In genomic region chrX:136055651-136056221, GRCh38 we compare ENCODE assay signal across 14 cellular contexts.
DNase-seq lines count a peak whose midpoint lies in the region; ATAC-seq and TF ChIP-seq lines count a peak whose summit lies in the region.
"Had no signal": no experiment of that assay in that cellular context is flagged by ENCODE, and none has a peak within 500 bp of the region (broad histone marks: within the 10 kb centered on the region; RNA-seq: fewer than 3 reads in every experiment).

No MANE protein-coding gene starts in this region.

- no peak overlapping the region for H3K4me3 ChIP-seq in mammary epithelial cell (replicated peaks in 1 of 3; ENCODE audit: insufficient read depth in 1 of 3, low read depth in 2 of 3, low read length in 3 of 3)
- peak overlapping the region in 1 of 4 donors; percentile 14 for H3K4me3 ChIP-seq in esophagus squamous epithelium
- no peak overlapping the region for H3K4me3 ChIP-seq in mucosa of stomach (ENCODE audit: low read length)
- H3K4me3 ChIP-seq in vagina: no peak overlapping the region

- in situ Hi-C loops in mammary epithelial cell (cut with MboI; ENCODE audit: low sequenced_read_pairs in 2 of 2): no loop called here

- DNase-seq in MCF 10A (ENCODE audit: unreplicated experiment) (peak; percentile 8), mammary epithelial cell (no peak), esophagus squamous epithelium (lab: John Stamatoyannopoulos, UW) (no peak), vagina (ENCODE audit: extremely low spot score in 2 of 2) (peak; percentile 22 to 94), NCI-H1105 treated with DMSO at 0.1 percent for 48 hours (lab: John Stamatoyannopoulos, UW) (no peak), natural killer cell (no peak)
- DNase-seq: 8988T, NCI-H2107, RPMI8226 had no signal

- H3K27me3 Mint-ChIP-seq in MCF 10A (ENCODE audit: insufficient read depth, unreplicated experiment) (peaks cover 33% of the 10 kb centered on the region), natural killer cell (ENCODE audit: low read depth in 2 of 2) (peaks cover 0 to 4% of the 10 kb centered on the region in 2 donors)
- H3K27me3 Mint-ChIP-seq: activated naive CD4-positive, alpha-beta T cell treated with anti-CD3 and anti-CD28 coated beads, Interleukin-2, amount 50 U/mL, for 24 hours; stimulated activated naive CD8-positive, alpha-beta T cell treated with anti-CD3 and anti-CD28 coated beads, Interleukin-15, Interleukin-2, amounts not matched to agents 100 ng/mL and 50 ng/mL, for 24 hours had no signal

- H3K36me3 Mint-ChIP-seq in MCF 10A (ENCODE audit: insufficient read depth, unreplicated experiment) (no peaks in the 10 kb centered on the region), natural killer cell (no peaks in the 10 kb centered on the region)
- H3K36me3 Mint-ChIP-seq: activated naive CD4-positive, alpha-beta T cell treated with anti-CD3 and anti-CD28 coated beads, Interleukin-2, amount 50 U/mL, for 24 hours had no signal

- H3K27me3 ChIP-seq in mammary epithelial cell (ENCODE audit: insufficient read depth, low read length) (no peaks in the 10 kb centered on the region), esophagus squamous epithelium (no peaks in the 10 kb centered on the region), mucosa of stomach (ENCODE audit: control insufficient read depth, insufficient read depth, low read length) (no peaks in the 10 kb centered on the region), vagina (no peaks in the 10 kb centered on the region)

- H3K9me3 ChIP-seq in mammary epithelial cell (replicated peaks; ENCODE audit: insufficient read depth, low read length) (no peaks in the 10 kb centered on the region), esophagus squamous epithelium (no peaks in the 10 kb centered on the region), mucosa of stomach (ENCODE audit: control insufficient read depth, low read length) (no peaks in the 10 kb centered on the region), vagina (no peaks in the 10 kb centered on the region)

- H3K27ac ChIP-seq in mammary epithelial cell (ENCODE audit: insufficient read depth, low read depth, low read length) (no peak overlapping the region), esophagus squamous epithelium (peak overlapping the region; percentile 39 to 90 (median 78)), vagina (peak overlapping the region; percentile 62)
- H3K27ac ChIP-seq: epithelial cell of prostate had no signal

- CTCF ChIA-PET in MCF 10A (lab: Yijun Ruan, JAX): interaction anchor here (0.7 to 1.0 kb wide), 3 partner anchors 14 to 26 kb away, joined by 3 read pairs; no protein-coding TSS in a partner anchor
- CTCF ChIA-PET in mammary epithelial cell (lab: Charles Lee; ENCODE audit: low non-redundant PET): no interaction called here

- H3K4me1 ChIP-seq in mammary epithelial cell (ENCODE audit: insufficient read depth, low read length): no peaks in the 10 kb centered on the region
- H3K4me1 ChIP-seq in esophagus squamous epithelium: peaks cover 0 to 7% (median 0%) of the 10 kb centered on the region in 3 donors
- H3K4me1 ChIP-seq in mucosa of stomach (ENCODE audit: control insufficient read depth, insufficient read depth, low read length): peaks cover 3% of the 10 kb centered on the region
- peaks cover 12% of the 10 kb centered on the region for H3K4me1 ChIP-seq in vagina

- WGBS in mammary epithelial cell (ENCODE audit: low coverage, missing lambda C conversion rate): 72% methylated on average over 5 of the region's 5 CpGs
- 15 to 64% methylated on average over 1 to 5 of the region's 5 CpGs for WGBS in esophagus squamous epithelium, 2 donors

- H4K20me1 ChIP-seq in mammary epithelial cell (ENCODE audit: insufficient read depth, low read length): no peaks in the 10 kb centered on the region

- H2AFZ ChIP-seq in mammary epithelial cell (ENCODE audit: low read depth, low read length): no peak overlapping the region

- intact Hi-C loops in MCF 10A (cut with micrococcal nuclease): no loop called here
- intact Hi-C loops in mammary epithelial cell (cut with micrococcal nuclease): no loop called here
- intact Hi-C loops in esophagus squamous epithelium (cut with DNase I): no loop called here
- intact Hi-C loops in vagina (cut with DNase I): no loop called here
- intact Hi-C loops in natural killer cell (cut with micrococcal nuclease): no loop called here

- H3K27ac Mint-ChIP-seq in MCF 10A (ENCODE audit: low read depth, unreplicated experiment) (no peak overlapping the region), natural killer cell (no peak overlapping the region)
- H3K27ac Mint-ChIP-seq: stimulated activated naive CD8-positive, alpha-beta T cell treated with anti-CD3 and anti-CD28 coated beads, Interleukin-15, Interleukin-2, amounts not matched to agents 100 ng/mL and 50 ng/mL, for 24 hours had no signal

- ATAC-seq in GM18519 (IDR thresholded peaks at IDR 0.05; ENCODE audit: low FRiP score, unreplicated experiment) (no peak), natural killer cell (no peak)

- no TSS peak for BruUV-seq in MCF 10A (replicated peaks; lab: Mats Ljungman, UMichigan)
- no TSS peak for BruUV-seq in mammary epithelial cell (replicated peaks; lab: Mats Ljungman, UMichigan)

- dilution Hi-C loops in mammary epithelial cell (cut with HindIII; ENCODE audit: low sequenced_read_pairs): no loop called here

- no peaks in the 10 kb centered on the region for H3K4me1 Mint-ChIP-seq in MCF 10A (ENCODE audit: insufficient read depth, unreplicated experiment)
- H3K4me1 Mint-ChIP-seq in natural killer cell: peaks cover 0 to 7% of the 10 kb centered on the region in 2 donors

- TF ChIP-seq POLR2A in esophagus squamous epithelium (IDR thresholded peaks at IDR 0.05) (no peak), vagina (IDR thresholded peaks at IDR 0.05) (peak in 1 of 2 donors; percentile 32)

- H3K36me3 ChIP-seq in mammary epithelial cell (ENCODE audit: insufficient read depth, low read length): no peaks in the 10 kb centered on the region
- no peaks in the 10 kb centered on the region for H3K36me3 ChIP-seq in esophagus squamous epithelium
- H3K36me3 ChIP-seq in mucosa of stomach (ENCODE audit: control insufficient read depth, insufficient read depth, low read length): no peaks in the 10 kb centered on the region
- H3K36me3 ChIP-seq in vagina: no peaks in the 10 kb centered on the region

- no peaks in the 10 kb centered on the region for H3K9me3 Mint-ChIP-seq in MCF 10A (ENCODE audit: unreplicated experiment)
- H3K9me3 Mint-ChIP-seq in natural killer cell: no peaks in the 10 kb centered on the region
- H3K9me3 Mint-ChIP-seq: activated naive CD4-positive, alpha-beta T cell treated with anti-CD3 and anti-CD28 coated beads, Interleukin-2, amount 50 U/mL, for 24 hours; stimulated activated naive CD8-positive, alpha-beta T cell treated with anti-CD3 and anti-CD28 coated beads, Interleukin-15, Interleukin-2, amounts not matched to agents 100 ng/mL and 50 ng/mL, for 24 hours had no signal

- H3K79me2 ChIP-seq in mammary epithelial cell (ENCODE audit: insufficient read depth, low read length): no peaks in the 10 kb centered on the region

- no peak overlapping the region for H3K4me3 Mint-ChIP-seq in MCF 10A (ENCODE audit: unreplicated experiment)
- H3K4me3 Mint-ChIP-seq in natural killer cell: no peak overlapping the region
- H3K4me3 Mint-ChIP-seq: activated naive CD4-positive, alpha-beta T cell treated with anti-CD3 and anti-CD28 coated beads, Interleukin-2, amount 50 U/mL, for 24 hours; stimulated activated naive CD8-positive, alpha-beta T cell treated with anti-CD3 and anti-CD28 coated beads, Interleukin-15, Interleukin-2, amounts not matched to agents 100 ng/mL and 50 ng/mL, for 24 hours had no signal

- TF ChIP-seq CTCF in MCF 10A (IDR thresholded peaks at IDR 0.05; ENCODE audit: unreplicated experiment) (no peak), mammary epithelial cell (conservative IDR thresholded peaks at IDR 0.05 in 1 of 2, IDR thresholded peaks at IDR 0.05 in 1 of 2; ENCODE audit: extremely low read depth in 1 of 2, insufficient read depth in 1 of 2, low read depth in 1 of 2, low read length in 2 of 2) (no peak), esophagus squamous epithelium (IDR thresholded peaks at IDR 0.05) (no peak), vagina (IDR thresholded peaks at IDR 0.05) (no peak), natural killer cell (IDR thresholded peaks at IDR 0.05) (no peak)

- no peak overlapping the region for H3K4me2 ChIP-seq in mammary epithelial cell (ENCODE audit: insufficient read depth, low read depth, low read length)

- POLR2A ChIA-PET in MCF 10A (lab: Yijun Ruan, JAX): interaction anchor here (1.1 kb wide), 1 partner anchor 17 kb away, joined by 4 read pairs; no protein-coding TSS in a partner anchor

- no peak overlapping the region for H3K9ac ChIP-seq in mammary epithelial cell (ENCODE audit: insufficient read depth, low read length)
- peak overlapping the region; percentile 28 for H3K9ac ChIP-seq in mucosa of stomach (ENCODE audit: low read length)

Comparison
In these comparisons a context has a peak if more than half of its experiments do, and no peak if none do; other contexts are left out.
1. DNase-seq: peak in MCF 10A (single experiment) and vagina (2 of 2); none in mammary epithelial cell (single experiment), esophagus squamous epithelium (single experiment), NCI-H1105 treated with DMSO at 0.1 percent for 48 hours (single experiment) and natural killer cell (single experiment).